In the genomic region with DNA sequence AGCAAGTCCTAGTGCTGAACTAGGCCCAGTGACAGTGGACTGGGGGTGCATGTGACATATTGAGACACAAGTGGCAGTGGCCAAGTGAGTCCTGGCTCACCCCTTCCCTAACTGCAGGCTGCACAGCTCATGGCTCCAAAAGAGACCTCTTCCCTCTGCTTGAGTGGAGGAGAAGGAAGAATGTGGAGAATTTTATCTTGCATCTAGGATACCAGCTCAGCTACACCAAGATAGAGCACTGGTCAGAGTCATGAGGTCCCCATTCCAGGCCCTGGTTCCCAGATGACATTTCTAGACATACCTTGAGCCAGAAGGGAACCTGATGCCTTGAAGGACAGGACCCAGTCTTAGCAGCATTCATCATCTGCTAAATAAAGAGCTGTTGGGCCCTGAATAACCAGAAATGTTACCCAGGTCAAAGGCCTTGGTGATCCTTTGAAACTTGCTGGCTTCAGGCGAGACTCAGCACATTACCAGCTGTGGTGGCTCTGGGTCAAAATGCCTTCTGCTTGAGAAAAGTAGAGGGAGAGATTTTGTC, we compare ENCODE assay signal across 28 cellular contexts.
"Had no signal": no experiment of that assay in that cellular context is flagged by ENCODE, and none has a peak within 500 bp of the region (broad histone marks: within the 10 kb centered on the region; RNA-seq: fewer than 3 reads in every experiment).

No MANE protein-coding gene starts in this region.

- H3K36me3 ChIP-seq: lower lobe of right lung, neural progenitor cell, ovary, right atrium auricular region, right lobe of liver, stomach, thyroid gland, transverse colon, upper lobe of left lung, vagina had no signal

- H3K4me3 ChIP-seq: lower lobe of right lung, neural progenitor cell, ovary, right atrium auricular region, right lobe of liver, stomach, testis, thyroid gland, transverse colon, upper lobe of left lung, vagina had no signal

- H3K4me1 ChIP-seq: lower lobe of right lung, right atrium auricular region, right lobe of liver, stomach, testis, thyroid gland, transverse colon, upper lobe of left lung, vagina had no signal

- H3K27me3 Mint-ChIP-seq: naive B cell; progenitor cell of endocrine pancreas; stimulated activated naive B cell treated with anti-CD40 and anti-IgM and Interleukin-4, amounts not matched to agents 10 μg/mL and 1 μg/mL and 100 μg/mL, for 72 hours had no signal

- H3K4me3 Mint-ChIP-seq: immature natural killer cell; mesothelial cell of epicardium; naive B cell; natural killer cell; nephron progenitor cell; neural progenitor cell; stimulated activated naive B cell treated with anti-CD40 and anti-IgM and Interleukin-4, amounts not matched to agents 10 μg/mL and 1 μg/mL and 100 μg/mL, for 72 hours had no signal

- H3K27me3 ChIP-seq: neural progenitor cell, ovary, right atrium auricular region, right lobe of liver, stomach, testis, thyroid gland, transverse colon, upper lobe of left lung, vagina had no signal

- H2AFZ ChIP-seq: neural progenitor cell had no signal

- H3K27ac Mint-ChIP-seq: immature natural killer cell; mesothelial cell of epicardium; naive B cell; natural killer cell; nephron progenitor cell; progenitor cell of endocrine pancreas; stimulated activated naive B cell treated with anti-CD40 and anti-IgM and Interleukin-4, amounts not matched to agents 10 μg/mL and 1 μg/mL and 100 μg/mL, for 72 hours had no signal

- DNase-seq: hypothalamus; immature natural killer cell; left cardiac atrium; left ventricle myocardium superior; lower lobe of right lung; mammary epithelial cell; mesenchymal stem cell; naive B cell; natural killer cell; nephron progenitor cell; ovary; right lobe of liver; stimulated activated CD4-positive, alpha-beta T cell treated with anti-CD3 and anti-CD28 coated beads, Interleukin-12 subunit alpha, Interleukin-12 subunit beta, amount 100 ng/mL, for 4 hours; stimulated activated CD4-positive, alpha-beta T cell treated with anti-CD3 and anti-CD28 coated beads, Interleukin-15, amount 100 ng/mL, for 24 hours; stimulated activated CD4-positive, alpha-beta T cell treated with anti-CD3 and anti-CD28 coated beads, Interleukin-2, amount 100 ng/mL, for 24 hours; stimulated activated CD4-positive, alpha-beta T cell treated with anti-CD3 and anti-CD28 coated beads, Interleukin-4, amount 100 ng/mL, for 1 hour; stimulated activated naive B cell treated with anti-CD40 and anti-IgM and Interleukin-4, amounts not matched to agents 10 μg/mL and 1 μg/mL and 100 μg/mL, for 72 hours; stimulated activated naive CD8-positive, alpha-beta T cell treated with anti-CD3 and anti-CD28 coated beads, Interleukin-15, Interleukin-2, amounts not matched to agents 100 U/mL and 50 U/mL, for 24 hours; stomach; testis; thyroid gland; transverse colon; upper lobe of left lung had no signal

- H3K4me2 ChIP-seq: neural progenitor cell had no signal

- H3K9ac ChIP-seq: neural progenitor cell had no signal

- H3K27ac ChIP-seq: lower lobe of right lung, neural progenitor cell, ovary, right atrium auricular region, right lobe of liver, stomach, testis, thyroid gland, transverse colon, upper lobe of left lung, vagina had no signal

- H3K4me1 Mint-ChIP-seq: immature natural killer cell; naive B cell; natural killer cell; nephron progenitor cell; stimulated activated naive B cell treated with anti-CD40 and anti-IgM and Interleukin-4, amounts not matched to agents 10 μg/mL and 1 μg/mL and 100 μg/mL, for 72 hours had no signal

- H3K9me3 Mint-ChIP-seq: nephron progenitor cell, neural progenitor cell had no signal

- H3K9me3 ChIP-seq: lower lobe of right lung, ovary, right atrium auricular region, right lobe of liver, testis, thyroid gland, transverse colon, upper lobe of left lung, vagina had no signal

- H3K36me3 Mint-ChIP-seq: immature natural killer cell; mesothelial cell of epicardium; naive B cell; natural killer cell; neural progenitor cell; stimulated activated naive B cell treated with anti-CD40 and anti-IgM and Interleukin-4, amounts not matched to agents 10 μg/mL and 1 μg/mL and 100 μg/mL, for 72 hours had no signal
